1 cellular context compared by ENCODE assay signal in genomic region chr10:100267237-100268104, GRCh38.
TF ChIP-seq lines count a peak whose summit lies in the region.

TSS of gene CWF19L1 (minus strand) at chr10:100267638. CDS start at chr10:100267593, 45 bp downstream.

TF ChIP-seq in HepG2, 621 proteins besides CTCF, POLR2A, EP300 and RAD21 (continued from another document and continues in another):
- no peak for TF ChIP-seq ZNF772 (CRISPR knock-in tag; IDR thresholded peaks at IDR 0.05)
- peak; percentile 40; the same call in 1 of the 2 replicates for TF ChIP-seq FOXP4 (CRISPR knock-in tag; IDR thresholded peaks at IDR 0.05)
- no peak for TF ChIP-seq NR0B2 (CRISPR knock-in tag; IDR thresholded peaks at IDR 0.05)
- no peak for TF ChIP-seq ZFP36L2 (CRISPR knock-in tag; IDR thresholded peaks at IDR 0.05)
- TF ChIP-seq ZNF264 (CRISPR knock-in tag; IDR thresholded peaks at IDR 0.05) = no peak
- no peak for TF ChIP-seq CHCHD3 (CRISPR knock-in tag; IDR thresholded peaks at IDR 0.05)
- peak; percentile 74 for TF ChIP-seq PHF8 (CRISPR knock-in tag; IDR thresholded peaks at IDR 0.05)
- TF ChIP-seq ZKSCAN1 (IDR thresholded peaks at IDR 0.05; ENCODE audit: low read length) = 0 out of 2 replicates have a peak, but pooled peaks have one; percentile 36
- TF ChIP-seq DZIP1 (CRISPR knock-in tag; IDR thresholded peaks at IDR 0.05) = no peak
- no peak for TF ChIP-seq ZNF737 (CRISPR knock-in tag; IDR thresholded peaks at IDR 0.05; ENCODE audit: borderline replicate concordance)
- TF ChIP-seq ZNF891 (CRISPR knock-in tag; IDR thresholded peaks at IDR 0.05) = no peak
- no peak for TF ChIP-seq PAWR (CRISPR knock-in tag; IDR thresholded peaks at IDR 0.05; ENCODE audit: borderline replicate concordance)
- TF ChIP-seq ZNF543 (CRISPR knock-in tag; IDR thresholded peaks at IDR 0.05) = 0 out of 2 replicates have a peak, but pooled peaks have one; percentile 33
- no peak for TF ChIP-seq CHD4 (IDR thresholded peaks at IDR 0.05; ENCODE audit: borderline replicate concordance, low read length)
- TF ChIP-seq ZNF761 (CRISPR knock-in tag; conservative IDR thresholded peaks at IDR 0.05) = no peak
- TF ChIP-seq ZNF609 (CRISPR knock-in tag; IDR thresholded peaks at IDR 0.05; ENCODE audit: borderline replicate concordance) = no peak
- TF ChIP-seq TRIM24 (CRISPR knock-in tag; IDR thresholded peaks at IDR 0.05) = no peak
- TF ChIP-seq FOXP1 (IDR thresholded peaks at IDR 0.05) = no peak
- TF ChIP-seq FOXP1 (CRISPR knock-in tag; IDR thresholded peaks at IDR 0.05) = no peak
- 0 out of 2 replicates have a peak, but pooled peaks have one; percentile 49 for TF ChIP-seq ZNF572 (CRISPR knock-in tag; IDR thresholded peaks at IDR 0.05)
- TF ChIP-seq KDM5A (IDR thresholded peaks at IDR 0.05; ENCODE audit: borderline replicate concordance, low read length) = peak; percentile 97
- TF ChIP-seq NFE2L1 (CRISPR knock-in tag; IDR thresholded peaks at IDR 0.05; ENCODE audit: borderline replicate concordance) = no peak
- peak; percentile 6; the same call in 1 of the 2 replicates for TF ChIP-seq RARA (CRISPR knock-in tag; IDR thresholded peaks at IDR 0.05)
- no peak for TF ChIP-seq ZNF777 (CRISPR knock-in tag; IDR thresholded peaks at IDR 0.05)
- TF ChIP-seq ZGPAT (CRISPR knock-in tag; IDR thresholded peaks at IDR 0.05) = no peak
- TF ChIP-seq SALL1 (CRISPR knock-in tag; IDR thresholded peaks at IDR 0.05) = peak; percentile 81
- TF ChIP-seq E2F1 (CRISPR knock-in tag; IDR thresholded peaks at IDR 0.05) = no peak; the same call in 1 of the 2 replicates
- TF ChIP-seq TOE1 (CRISPR knock-in tag; IDR thresholded peaks at IDR 0.05) = no peak
- no peak for TF ChIP-seq MEIS1 (CRISPR knock-in tag; IDR thresholded peaks at IDR 0.05; ENCODE audit: borderline replicate concordance)
- TF ChIP-seq NFAT5 (CRISPR knock-in tag; IDR thresholded peaks at IDR 0.05) = no peak
- no peak; the same call in 1 of the 2 replicates for TF ChIP-seq FOXK2 (IDR thresholded peaks at IDR 0.05)
- peak; percentile 50; the same call in 1 of the 2 replicates for TF ChIP-seq MIER3 (CRISPR knock-in tag; IDR thresholded peaks at IDR 0.05; ENCODE audit: borderline replicate concordance)
- 0 out of 2 replicates have a peak, but pooled peaks have one; percentile 52 for TF ChIP-seq ZBTB4 (CRISPR knock-in tag; IDR thresholded peaks at IDR 0.05; ENCODE audit: borderline replicate concordance)
- TF ChIP-seq ZUFSP (CRISPR knock-in tag; IDR thresholded peaks at IDR 0.05; ENCODE audit: borderline replicate concordance) = no peak
